8 cellular contexts compared by ENCODE assay signal in genomic region chr17:67245073-67245693, GRCh38. TPM values are rescaled to one million over a fixed set of nuclear protein-coding genes. Genes with fewer than 3 reads are reported as not detected.
DNase-seq lines count a peak whose midpoint lies in the region; ATAC-seq, FAIRE-seq and TF ChIP-seq lines count a peak whose summit lies in the region.

HELZ (minus strand) TSS chr17:67245196; CDS start chr17:67218804, 26,392 bp downstream.

- H3K36me3 Mint-ChIP-seq in astrocyte (ENCODE audit: low read depth, unreplicated experiment) = peaks cover 4% of the 10 kb centered on the region

- H3K4me1 ChIP-seq in astrocyte (ENCODE audit: insufficient read depth, low read length) = peaks cover 17% of the 10 kb centered on the region
- H3K4me1 ChIP-seq in rectal smooth muscle tissue (ENCODE audit: control insufficient read depth, insufficient read depth, low read length) = peaks cover 20% of the 10 kb centered on the region
- peaks cover 49% of the 10 kb centered on the region for H3K4me1 ChIP-seq in vagina

- H3K4me2 ChIP-seq in astrocyte (ENCODE audit: low read length) = peak within 1 kb of the TSS; percentile 98

- peak within 1 kb of the TSS; percentile 95 for H3K4me3 ChIP-seq in GM06990 (replicated peaks; ENCODE audit: low read depth, low read length)
- peak within 1 kb of the TSS; percentile 85 for H3K4me3 ChIP-seq in astrocyte (ENCODE audit: insufficient read depth, low read depth, low read length)
- H3K4me3 ChIP-seq in rectal smooth muscle tissue (ENCODE audit: low read length) = peak within 1 kb of the TSS; percentile 82
- H3K4me3 ChIP-seq in vagina = peak within 1 kb of the TSS; percentile 81 to 88

- peak within 1 kb of the TSS; percentile 89 for H3K27ac Mint-ChIP-seq in astrocyte (ENCODE audit: unreplicated experiment)

- H3K27ac ChIP-seq in astrocyte (ENCODE audit: low read depth, low read length) (peak within 1 kb of the TSS; percentile 83), rectal smooth muscle tissue (ENCODE audit: low read depth, low read length) (peak within 1 kb of the TSS; percentile 74), vagina (peak within 1 kb of the TSS; percentile 94)

- H2AFZ ChIP-seq in astrocyte (ENCODE audit: low read depth, low read length) = peak within 1 kb of the TSS; percentile 78

- H3K9ac ChIP-seq in astrocyte (ENCODE audit: low read length) (peak within 1 kb of the TSS; percentile 96), rectal smooth muscle tissue (ENCODE audit: low read length) (peak within 1 kb of the TSS; percentile 51)

- FAIRE-seq in astrocyte (lab: Jason Lieb, UNC) = no peak

- H3K9me3 ChIP-seq in astrocyte (ENCODE audit: insufficient read depth, low read depth, low read length) (no peaks in the 10 kb centered on the region), vagina (no peaks in the 10 kb centered on the region)

- H3K4me3 Mint-ChIP-seq in astrocyte (ENCODE audit: unreplicated experiment) = peak within 1 kb of the TSS; percentile 96

- peaks cover 25% of the 10 kb centered on the region for H3K4me1 Mint-ChIP-seq in astrocyte (ENCODE audit: low read depth, unreplicated experiment)

- ATAC-seq in HG02870 (IDR thresholded peaks at IDR 0.05; ENCODE audit: unreplicated experiment) = peak; percentile 51

- intact Hi-C loops in vagina (cut with DNase I) = loop anchor here (5.0 kb wide), 1 partner anchor 1743 kb away; no protein-coding TSS in a partner anchor

- H3K27me3 ChIP-seq in GM06990 (replicated peaks; ENCODE audit: control insufficient read depth, insufficient read depth, low read length) = no peaks in the 10 kb centered on the region
- H3K27me3 ChIP-seq in astrocyte (ENCODE audit: insufficient read depth, low read length) = no peaks in the 10 kb centered on the region
- H3K27me3 ChIP-seq in rectal smooth muscle tissue (ENCODE audit: control insufficient read depth, insufficient read depth, low read length) = no peaks in the 10 kb centered on the region
- H3K27me3 ChIP-seq in vagina = no peaks in the 10 kb centered on the region

- no peaks in the 10 kb centered on the region for H3K9me3 Mint-ChIP-seq in astrocyte (ENCODE audit: unreplicated experiment)

- H3K36me3 ChIP-seq in GM06990 (ENCODE audit: control insufficient read depth, insufficient read depth, low read length) (no peaks in the 10 kb centered on the region; the same call in 1 of the 2 replicates), astrocyte (ENCODE audit: insufficient read depth, low read length) (no peaks in the 10 kb centered on the region), rectal smooth muscle tissue (ENCODE audit: control insufficient read depth, insufficient read depth, low read length) (no peaks in the 10 kb centered on the region), vagina (no peaks in the 10 kb centered on the region)

- peaks cover 18% of the 10 kb centered on the region for H4K20me1 ChIP-seq in astrocyte (ENCODE audit: insufficient read depth, low read length)

- H3K27me3 Mint-ChIP-seq in astrocyte (ENCODE audit: low read depth, unreplicated experiment) = no peaks in the 10 kb centered on the region

- peak; percentile 82 for DNase-seq in GM06990 (ENCODE audit: extremely low read depth, insufficient read length)
- DNase-seq in NCI-H2029 treated with DMSO at 0.1 percent for 48 hours (lab: John Stamatoyannopoulos, UW) = peak; percentile 64
- peak; percentile 68 for DNase-seq in T-helper 22 cell (ENCODE audit: low read depth)
- DNase-seq in astrocyte (ENCODE audit: low read depth) = peak; percentile 69
- DNase-seq in hepatic stellate cell (ENCODE audit: low spot score) = peak; percentile 84
- DNase-seq in vagina (ENCODE audit: extremely low spot score in 2 of 2) = no peak

- TF ChIP-seq POLR2A in vagina (IDR thresholded peaks at IDR 0.05) = no peak

- no peak for TF ChIP-seq CTCF in GM06990 (IDR thresholded peaks at IDR 0.05; ENCODE audit: insufficient read depth, low read length, poor library complexity, severe bottlenecking)
- no peak for TF ChIP-seq CTCF in astrocyte (IDR thresholded peaks at IDR 0.05; ENCODE audit: insufficient read depth, low read depth, low read length)
- no peak for TF ChIP-seq CTCF in vagina (IDR thresholded peaks at IDR 0.05)

- peaks cover 47% of the 10 kb centered on the region for H3K79me2 ChIP-seq in astrocyte (ENCODE audit: insufficient read depth, low read length)

RNA-seq across cellular contexts. Expression of gene HELZ, which starts in this region (rescaled TPM):
- total RNA-seq in astrocyte (51.2 and 53.4 TPM in 2 replicates), vagina (31.4 TPM)

Comparison
In these comparisons a context has a peak if more than half of its experiments do, and no peak if none do; other contexts are left out.
1. DNase-seq: peak in GM06990 (single experiment), NCI-H2029 treated with DMSO at 0.1 percent for 48 hours (single experiment), T-helper 22 cell (single experiment), astrocyte (single experiment) and hepatic stellate cell (single experiment); none in vagina (0 of 2).
2. Peak in every context shown above with its lines, with median percentiles within 50 percentile points of each other: H3K4me3 ChIP-seq and H3K27ac ChIP-seq.